Comparison of ENCODE assay signal across 24 cellular contexts in the genomic region with DNA sequence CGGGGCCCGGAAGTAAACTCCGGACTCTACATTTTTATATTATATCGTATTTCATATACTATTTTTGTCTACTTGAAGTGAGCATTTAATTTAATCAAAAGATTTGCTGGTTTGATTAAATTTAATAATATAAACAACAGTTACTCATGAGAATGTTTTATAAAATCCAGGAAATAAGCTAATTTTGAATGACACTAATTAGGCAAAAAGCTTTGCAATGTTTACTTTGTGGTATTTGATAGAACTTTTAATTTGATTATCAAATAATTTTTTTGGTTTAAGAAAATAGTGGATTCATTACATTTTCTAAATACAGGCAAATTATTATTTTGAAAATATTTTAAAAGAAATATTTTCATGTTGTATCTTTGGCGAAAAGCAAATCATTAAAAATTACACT.
"Had no signal": no experiment of that assay in that cellular context is flagged by ENCODE, and none has a peak within 500 bp of the region (broad histone marks: within the 10 kb centered on the region; RNA-seq: fewer than 3 reads in every experiment).

No MANE protein-coding gene starts in this region.

- H3K27ac ChIP-seq: coronary artery, dorsolateral prefrontal cortex, epithelial cell of prostate, esophagus squamous epithelium, gastroesophageal sphincter, heart left ventricle, hepatocyte, left lung, lower lobe of right lung had no signal

- H3K36me3 ChIP-seq: esophagus squamous epithelium, gastroesophageal sphincter, heart left ventricle, left lung, lower lobe of right lung had no signal

- H3K9me3 ChIP-seq: esophagus squamous epithelium, gastroesophageal sphincter, heart left ventricle, left lung, lower lobe of right lung had no signal

- DNase-seq: dorsolateral prefrontal cortex; effector CD4-positive, alpha-beta T cell; effector memory CD4-positive, alpha-beta T cell; erythroblast; esophagus squamous epithelium; foreskin fibroblast; foreskin melanocyte; heart left ventricle; hypothalamus; immature natural killer cell; islet precursor cell; left cardiac atrium; left ventricle myocardium superior; mesenchymal stem cell; mucosa of descending colon; naive B cell; naive thymus-derived CD8-positive, alpha-beta T cell had no signal

- FAIRE-seq: colon had no signal

- H3K4me1 ChIP-seq: esophagus squamous epithelium, gastroesophageal sphincter, left lung, lower lobe of right lung had no signal

- H3K4me3 ChIP-seq: coronary artery, dorsolateral prefrontal cortex, esophagus squamous epithelium, gastroesophageal sphincter, heart left ventricle, hepatocyte, left lung, lower lobe of right lung, mucosa of descending colon had no signal
